29 cellular contexts compared by ENCODE assay signal in genomic region chr6:36488221-36488620, GRCh38. TPM values are rescaled to one million over a fixed set of nuclear protein-coding genes. Genes with fewer than 3 reads are reported as not detected.
"Had no signal": no experiment of that assay in that cellular context is flagged by ENCODE, and none has a peak within 500 bp of the region (broad histone marks: within the 10 kb centered on the region; RNA-seq: fewer than 3 reads in every experiment).

No MANE protein-coding gene starts in this region.

- H3K9me3 Mint-ChIP-seq: activated CD4-positive, alpha-beta memory T cell treated with anti-CD3 and anti-CD28 coated beads for 36 hours; activated naive CD4-positive, alpha-beta T cell treated with anti-CD3 and anti-CD28 coated beads for 36 hours; dendritic cell treated with granulocyte-macrophage colony-stimulating factor and Interleukin-4, amounts not matched to agents 40 ng/mL and 50 ng/mL, for 4 days; immature natural killer cell; nephron; stimulated activated effector memory CD8-positive, alpha-beta T cell treated with anti-CD3 and anti-CD28 coated beads, Interleukin-12 subunit alpha, Interleukin-12 subunit beta, amount 100 ng/mL, for 72 hours; T-helper 2 cell treated with Interferon-gamma antibody and Interleukin-4, amounts not matched to agents 5 μg/mL and 100 μg/mL, for 36 hours; WTC11 had no signal

- H3K4me3 Mint-ChIP-seq: activated CD4-positive, alpha-beta memory T cell treated with anti-CD3 and anti-CD28 coated beads for 36 hours; activated CD4-positive, alpha-beta T cell treated with anti-CD3 and anti-CD28 coated beads for 36 hours; activated naive CD4-positive, alpha-beta T cell treated with anti-CD3 and anti-CD28 coated beads for 36 hours; dendritic cell treated with granulocyte-macrophage colony-stimulating factor and Interleukin-4, amounts not matched to agents 40 ng/mL and 50 ng/mL, for 4 days; immature natural killer cell; nephron; stimulated activated effector memory CD8-positive, alpha-beta T cell treated with anti-CD3 and anti-CD28 coated beads, Interleukin-12 subunit alpha, Interleukin-12 subunit beta, amount 100 ng/mL, for 72 hours; T-helper 2 cell treated with Interferon-gamma antibody and Interleukin-4, amounts not matched to agents 5 μg/mL and 100 μg/mL, for 36 hours; WTC11 had no signal

- DNase-seq: activated CD4-positive, alpha-beta memory T cell treated with anti-CD3 and anti-CD28 coated beads for 36 hours; activated CD4-positive, alpha-beta T cell treated with anti-CD3 and anti-CD28 coated beads for 36 hours; activated naive CD4-positive, alpha-beta T cell treated with anti-CD3 and anti-CD28 coated beads for 36 hours; activated T-cell treated with anti-CD3 and anti-CD28 coated beads, Interleukin-2, amount 50 U/mL, for 1 hour; aorta; cerebellar nuclear complex; effector CD8-positive, alpha-beta T cell; immature natural killer cell; kidney glomerular epithelial cell; mesendoderm; nucleus accumbens; posterior cingulate gyrus; right lobe of liver; stimulated activated CD4-positive, alpha-beta T cell treated with anti-CD3 and anti-CD28 coated beads, Interleukin-4, amount 100 ng/mL, for 24 hours; stomach; trophoblast cell had no signal

- ATAC-seq: activated CD4-positive, alpha-beta T cell treated with anti-CD3 and anti-CD28 coated beads for 36 hours; gastroesophageal sphincter; right lobe of liver; stimulated activated effector memory CD8-positive, alpha-beta T cell treated with anti-CD3 and anti-CD28 coated beads, Interleukin-12 subunit alpha, Interleukin-12 subunit beta, amount 100 ng/mL, for 72 hours; WTC11 had no signal

- H3K27me3 ChIP-seq: esophagus muscularis mucosa, gastroesophageal sphincter, right lobe of liver, stomach, vagina had no signal

- H3K27ac Mint-ChIP-seq: activated CD4-positive, alpha-beta memory T cell treated with anti-CD3 and anti-CD28 coated beads for 36 hours; activated CD4-positive, alpha-beta T cell treated with anti-CD3 and anti-CD28 coated beads for 36 hours; activated naive CD4-positive, alpha-beta T cell treated with anti-CD3 and anti-CD28 coated beads for 36 hours; dendritic cell treated with granulocyte-macrophage colony-stimulating factor and Interleukin-4, amounts not matched to agents 40 ng/mL and 50 ng/mL, for 4 days; nephron; stimulated activated effector memory CD8-positive, alpha-beta T cell treated with anti-CD3 and anti-CD28 coated beads, Interleukin-12 subunit alpha, Interleukin-12 subunit beta, amount 100 ng/mL, for 72 hours; T-helper 2 cell treated with Interferon-gamma antibody and Interleukin-4, amounts not matched to agents 5 μg/mL and 100 μg/mL, for 36 hours; WTC11 had no signal

- H3K27me3 Mint-ChIP-seq: activated CD4-positive, alpha-beta memory T cell treated with anti-CD3 and anti-CD28 coated beads for 36 hours; activated CD4-positive, alpha-beta T cell treated with anti-CD3 and anti-CD28 coated beads for 36 hours; dendritic cell treated with granulocyte-macrophage colony-stimulating factor and Interleukin-4, amounts not matched to agents 40 ng/mL and 50 ng/mL, for 4 days had no signal

- H3K4me1 ChIP-seq: vagina had no signal

- H3K4me3 ChIP-seq: esophagus muscularis mucosa, gastroesophageal sphincter, right lobe of liver, smooth muscle cell, stomach, vagina had no signal

- H3K4me2 ChIP-seq: smooth muscle cell had no signal

- H3K9me3 ChIP-seq: esophagus muscularis mucosa, gastroesophageal sphincter, right lobe of liver, stomach, vagina had no signal

- H3K27ac ChIP-seq: esophagus muscularis mucosa, gastroesophageal sphincter, right lobe of liver, stomach, vagina had no signal

RNA-seq across cellular contexts. Expression of gene PXT1, which starts 45.6 kb away (rescaled TPM):
- total RNA-seq: aorta, endothelial cell of umbilical vein, esophagus muscularis mucosa, liver, mucosa of gallbladder, smooth muscle cell, stomach, temporal lobe, vagina had no signal
- polyA plus RNA-seq: endothelial cell of umbilical vein, liver, smooth muscle cell, stomach had no signal
